Comparison of ENCODE assay signal across 2 cellular contexts in genomic region chr18:54873884-54874255, GRCh38.
TF ChIP-seq lines count a peak whose summit lies in the region.

No MANE protein-coding gene starts in this region.

TF ChIP-seq in liver, 16 proteins besides CTCF, POLR2A, EP300 and RAD21:
- TF ChIP-seq FOXA1 (IDR thresholded peaks at IDR 0.05) (no peak), HNF4G (IDR thresholded peaks at IDR 0.05) (peak; percentile 86), ZBTB33 (IDR thresholded peaks at IDR 0.05) (peak; percentile 37), NR2F2 (IDR thresholded peaks at IDR 0.05) (no peak), EGR1 (IDR thresholded peaks at IDR 0.05; ENCODE audit: low read depth in 2 of 2) (no peak), REST (IDR thresholded peaks at IDR 0.05) (peak; percentile 62), SP1 (IDR thresholded peaks at IDR 0.05) (peak; percentile 94), YY1 (IDR thresholded peaks at IDR 0.05) (peak; percentile 54), ATF3 (IDR thresholded peaks at IDR 0.05) (no peak), HNF4A (conservative IDR thresholded peaks at IDR 0.05) (peak; percentile 93 to 95), JUND (IDR thresholded peaks at IDR 0.05) (peak; percentile 15 to 70), MAX (IDR thresholded peaks at IDR 0.05) (peak; percentile 59), TAF1 (conservative IDR thresholded peaks at IDR 0.05) (no peak), FOXA2 (IDR thresholded peaks at IDR 0.05) (peak; percentile 82), GABPA (IDR thresholded peaks at IDR 0.05 in 1 of 2, conservative IDR thresholded peaks at IDR 0.05 in 1 of 2) (no peak), RXRA (IDR thresholded peaks at IDR 0.05) (peak; percentile 39 to 76)

TF ChIP-seq in HepG2, 621 proteins besides CTCF, POLR2A, EP300 and RAD21:
- TF ChIP-seq ZNF235 (CRISPR knock-in tag; IDR thresholded peaks at IDR 0.05; ENCODE audit: borderline replicate concordance) (no peak), CENPX (CRISPR knock-in tag; IDR thresholded peaks at IDR 0.05) (no peak), ZNF607 (CRISPR knock-in tag; IDR thresholded peaks at IDR 0.05; ENCODE audit: borderline replicate concordance) (no peak), ZNF704 (CRISPR knock-in tag; IDR thresholded peaks at IDR 0.05; ENCODE audit: borderline replicate concordance) (no peak), ZNF780A (CRISPR knock-in tag; IDR thresholded peaks at IDR 0.05) (no peak), GATAD1 (CRISPR knock-in tag; IDR thresholded peaks at IDR 0.05) (no peak), FIP1L1 (IDR thresholded peaks at IDR 0.05; ENCODE audit: borderline replicate concordance, insufficient read depth, low read depth, low read length) (no peak), ATF4 (CRISPR knock-in tag; IDR thresholded peaks at IDR 0.05) (no peak), AKNA (CRISPR knock-in tag; IDR thresholded peaks at IDR 0.05; ENCODE audit: borderline replicate concordance) (no peak), ZNF260 (CRISPR knock-in tag; IDR thresholded peaks at IDR 0.05; ENCODE audit: borderline replicate concordance, low read depth) (no peak), LCORL (IDR thresholded peaks at IDR 0.05) (no peak), LCORL (CRISPR knock-in tag; IDR thresholded peaks at IDR 0.05) (no peak)
TF ChIP-seq in HepG2: peak in this region for 0.
